Comparison of ENCODE assay signal across 10 cellular contexts in genomic region chr20:9241232-9241692, GRCh38.
DNase-seq lines count a peak whose midpoint lies in the region; ATAC-seq and TF ChIP-seq lines count a peak whose summit lies in the region.
"Had no signal": no experiment of that assay in that cellular context is flagged by ENCODE, and none has a peak within 500 bp of the region (broad histone marks: within the 10 kb centered on the region; RNA-seq: fewer than 3 reads in every experiment).

No MANE protein-coding gene starts in this region.

- CTCF ChIA-PET in T-cell (lab: Charles Lee): no interaction called here

- no peaks in the 10 kb centered on the region for H3K4me1 Mint-ChIP-seq in activated CD4-positive, alpha-beta T cell treated with anti-CD3 and anti-CD28 coated beads, Interleukin-2, amount 10 ng/mL, durations not matched to agents 24 days and 14 days
- no peaks in the 10 kb centered on the region for H3K4me1 Mint-ChIP-seq in T-cell

- H3K4me3 Mint-ChIP-seq in activated CD4-positive, alpha-beta T cell treated with anti-CD3 and anti-CD28 coated beads, Interleukin-2, amount 10 ng/mL, durations not matched to agents 24 days and 14 days: no peak overlapping the region
- no peak overlapping the region for H3K4me3 Mint-ChIP-seq in T-cell

- peak; percentile 49 for DNase-seq in AG20443 (ENCODE audit: low spot score)
- DNase-seq in HT1080 (ENCODE audit: low read depth): peak; percentile 86
- DNase-seq in astrocyte of the hippocampus (ENCODE audit: low read depth, low spot score): peak; percentile 94
- DNase-seq in left lung: no peak
- DNase-seq in HuH-7.5 (ENCODE audit: low spot score): no peak
- DNase-seq in activated CD4-positive, alpha-beta T cell treated with anti-CD3 and anti-CD28 coated beads, Interleukin-2, amount 10 ng/mL, durations not matched to agents 24 days and 14 days: no peak
- no peak for DNase-seq in T-cell
- DNase-seq: DMS79 had no signal

- no peaks in the 10 kb centered on the region for H3K27me3 Mint-ChIP-seq in activated CD4-positive, alpha-beta T cell treated with anti-CD3 and anti-CD28 coated beads, Interleukin-2, amount 10 ng/mL, durations not matched to agents 24 days and 14 days
- no peaks in the 10 kb centered on the region for H3K27me3 Mint-ChIP-seq in T-cell

- H3K27ac Mint-ChIP-seq in activated CD4-positive, alpha-beta T cell treated with anti-CD3 and anti-CD28 coated beads, Interleukin-2, amount 10 ng/mL, durations not matched to agents 24 days and 14 days: no peak overlapping the region
- no peak overlapping the region for H3K27ac Mint-ChIP-seq in T-cell

- H3K27ac ChIP-seq in left lung: peak overlapping the region in 1 of 2 donors; percentile 24
- H3K27ac ChIP-seq: KMS-11 had no signal

- H3K27me3 ChIP-seq in left lung: no peaks in the 10 kb centered on the region

- ATAC-seq in left lung (peak; percentile 57), GM19463 (IDR thresholded peaks at IDR 0.05; ENCODE audit: unreplicated experiment) (no peak), T-cell (replicated peaks in 1 of 4) (no peak)

- peaks cover 0 to 14% of the 10 kb centered on the region in 2 donors for H3K4me1 ChIP-seq in left lung

- H3K36me3 ChIP-seq in left lung: no peaks in the 10 kb centered on the region

- H3K36me3 Mint-ChIP-seq in activated CD4-positive, alpha-beta T cell treated with anti-CD3 and anti-CD28 coated beads, Interleukin-2, amount 10 ng/mL, durations not matched to agents 24 days and 14 days (ENCODE audit: low read depth): no peaks in the 10 kb centered on the region
- no peaks in the 10 kb centered on the region for H3K36me3 Mint-ChIP-seq in T-cell

- intact Hi-C loops in left lung (cut with DNase I): no loop called here
- intact Hi-C loops in activated CD4-positive, alpha-beta T cell treated with anti-CD3 and anti-CD28 coated beads, Interleukin-2, amount 10 ng/mL, durations not matched to agents 24 days and 14 days (cut with micrococcal nuclease): no loop called here

- POLR2A ChIA-PET in T-cell (lab: Charles Lee): no interaction called here

- H3K9me3 ChIP-seq in left lung: no peaks in the 10 kb centered on the region

- no peaks in the 10 kb centered on the region for H3K9me3 Mint-ChIP-seq in activated CD4-positive, alpha-beta T cell treated with anti-CD3 and anti-CD28 coated beads, Interleukin-2, amount 10 ng/mL, durations not matched to agents 24 days and 14 days
- H3K9me3 Mint-ChIP-seq in T-cell: peaks cover 0 to 13% (median 0%) of the 10 kb centered on the region in 3 donors

- H3K4me3 ChIP-seq in left lung: no peak overlapping the region

- TF ChIP-seq CTCF in left lung (IDR thresholded peaks at IDR 0.05): no peak

Comparison
In these comparisons a context has a peak if more than half of its experiments do, and no peak if none do; other contexts are left out.
1. DNase-seq: peak in AG20443 (single experiment), HT1080 (single experiment) and astrocyte of the hippocampus (single experiment); none in left lung (0 of 2), HuH-7.5 (single experiment), activated CD4-positive, alpha-beta T cell treated with anti-CD3 and anti-CD28 coated beads, Interleukin-2, amount 10 ng/mL, durations not matched to agents 24 days and 14 days (single experiment) and T-cell (0 of 34).